In genomic region chr21:45559216-45560105, GRCh38 we compare ENCODE assay signal across 9 cellular contexts.
"Had no signal": no experiment of that assay in that cellular context is flagged by ENCODE, and none has a peak within 500 bp of the region (broad histone marks: within the 10 kb centered on the region; RNA-seq: fewer than 3 reads in every experiment).

No MANE protein-coding gene starts in this region.

- H3K27ac ChIP-seq: ascending aorta, heart left ventricle, thoracic aorta, uterus had no signal

- H3K9me3 ChIP-seq: thoracic aorta, uterus had no signal

- DNase-seq: activated naive CD8-positive, alpha-beta T cell treated with anti-CD3 and anti-CD28 coated beads, Interleukin-2, amount 50 U/mL, for 24 hours; effector CD4-positive, alpha-beta T cell; foreskin melanocyte; stimulated activated CD4-positive, alpha-beta T cell treated with anti-CD3 and anti-CD28 coated beads, Interleukin-4, amount 100 ng/mL, for 4 hours had no signal

- H3K4me1 ChIP-seq: ascending aorta, uterus had no signal

- ATAC-seq: activated naive CD8-positive, alpha-beta T cell treated with anti-CD3 and anti-CD28 coated beads, Interleukin-2, amount 50 U/mL, for 24 hours; heart left ventricle; stimulated activated naive CD8-positive, alpha-beta T cell treated with anti-CD3 and anti-CD28 coated beads, Interleukin-15, amount 100 ng/mL, for 72 hours had no signal

- H3K36me3 ChIP-seq: ascending aorta, heart left ventricle, thoracic aorta, uterus had no signal

- H3K4me3 ChIP-seq: ascending aorta, heart left ventricle, thoracic aorta, uterus had no signal

- H3K27me3 ChIP-seq: ascending aorta, uterus had no signal
